ENCODE assay signal across 8 cellular contexts in the genomic region with DNA sequence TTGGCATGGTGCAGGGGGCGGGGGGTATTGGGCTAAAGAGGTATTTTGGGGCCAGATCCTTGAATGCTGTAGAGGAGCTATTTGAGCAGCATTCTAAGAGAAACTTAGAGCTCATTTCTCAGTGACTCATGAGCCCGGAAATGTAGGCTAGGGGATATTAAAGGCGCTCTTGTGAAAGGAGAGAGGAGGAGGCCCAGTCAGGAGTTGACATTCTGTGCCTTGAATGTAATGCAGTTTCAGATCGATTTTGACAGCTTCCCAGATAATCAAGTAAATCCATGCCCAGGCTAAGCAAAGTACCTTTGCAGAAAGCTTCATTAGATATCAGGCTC. TPM values are rescaled to one million over a fixed set of nuclear protein-coding genes. Genes with fewer than 3 reads are reported as not detected.
A peak's percentile ranks its signal among the peaks of the same experiment; 100 is the strongest.
DNase-seq lines count a peak whose midpoint lies in the region; ATAC-seq and TF ChIP-seq lines count a peak whose summit lies in the region.

No MANE protein-coding gene starts in this region.

- TF ChIP-seq CTCF in A673 (conservative IDR thresholded peaks at IDR 0.05; ENCODE audit: low read depth, low read length) (no peak), GM12865 (IDR thresholded peaks at IDR 0.05; ENCODE audit: insufficient read depth, low read depth, low read length, missing control alignments) (no peak)

- H3K36me3 ChIP-seq in A673 (ENCODE audit: insufficient read depth, low read length, poor library complexity, severe bottlenecking) = no peaks in the 10 kb centered on the region

- BruUV-seq in A673 (replicated peaks; lab: Mats Ljungman, UMichigan) = TSS peak; percentile 41

- H3K4me3 ChIP-seq in A673 (ENCODE audit: low read depth, low read length, poor library complexity, severe bottlenecking) (peak overlapping the region; percentile 92), GM12865 (ENCODE audit: low read depth, low read length) (peak overlapping the region; percentile 88)

- intact Hi-C loops in A673 (cut with micrococcal nuclease; ENCODE audit: unreplicated experiment) = no loop called here

- peaks cover 15% of the 10 kb centered on the region for H3K4me1 ChIP-seq in A673 (ENCODE audit: insufficient read depth, low read length, poor library complexity, severe bottlenecking)

- no peaks in the 10 kb centered on the region for H3K27me3 ChIP-seq in A673 (replicated peaks; ENCODE audit: insufficient read depth, low read depth, low read length, poor library complexity)

- POLR2A ChIA-PET in A673 (lab: Charles Lee; ENCODE audit: low non-redundant PET) = interaction anchor here (0.5 kb wide), 1 partner anchor 126 kb away, joined by 3 read pairs; no protein-coding TSS in a partner anchor

- H3K27ac ChIP-seq in A673 (ENCODE audit: low read depth, low read length, poor library complexity, severe bottlenecking) = peak overlapping the region; percentile 89

- no peaks in the 10 kb centered on the region for H3K9me3 ChIP-seq in A673 (ENCODE audit: low read depth, low read length, poor library complexity, severe bottlenecking)

- CTCF ChIA-PET in A673 (lab: Charles Lee) = interaction anchor here (0.6 kb wide), 1 partner anchor 25 kb away, joined by 3 read pairs; no protein-coding TSS in a partner anchor

- DNase-seq in A673 (ENCODE audit: low spot score) (peak; percentile 52), GM12865 (ENCODE audit: low read depth) (peak; percentile 60), NCI-H460 (ENCODE audit: extremely low read depth, low read depth) (peak; percentile 45), glomerular visceral epithelial cell (ENCODE audit: extremely low spot score) (peak; percentile 69), pons (ENCODE audit: low spot score) (peak; percentile 51), mucosa of gallbladder (ENCODE audit: low spot score) (no peak)
- peak; percentile 41 for DNase-seq in activated naive CD4-positive, alpha-beta T cell treated with anti-CD3 and anti-CD28 coated beads, Interleukin-2, amount 50 U/mL, for 16 hours

- no peak for ATAC-seq in GM21367 (IDR thresholded peaks at IDR 0.05; ENCODE audit: unreplicated experiment)

RNA-seq across cellular contexts. Expression of a gene that starts 1.4 kb away (rescaled TPM):
- total RNA-seq in A673 (2021) (50.9 and 58.2 TPM in 2 replicates), mucosa of gallbladder (73.8 TPM)
- 45.1 and 49.7 TPM in 2 replicates for total RNA-seq in NCI-H460 (2014; rRNA removed; shearing (Covaris generic))
- polyA plus RNA-seq in NCI-H460 (2014; cell fraction: nucleus; rRNA removed) = 26.8 and 32.5 TPM in 2 replicates
